ENCODE assay signal across 8 cellular contexts in genomic region chr2:27356056-27356381, GRCh38. TPM values are rescaled to one million over a fixed set of nuclear protein-coding genes. Genes with fewer than 3 reads are reported as not detected.
DNase-seq lines count a peak whose midpoint lies in the region; ATAC-seq and TF ChIP-seq lines count a peak whose summit lies in the region.

No MANE protein-coding gene starts in this region.

- ATAC-seq in GM19452 (IDR thresholded peaks at IDR 0.05; ENCODE audit: unreplicated experiment) (peak; percentile 35), HG03520 (IDR thresholded peaks at IDR 0.05; ENCODE audit: unreplicated experiment) (peak; percentile 35), lung (ENCODE audit: insufficient read depth, low FRiP score) (peak; percentile 36)

- WGBS in lung, 2 donors: 0 to 1% methylated on average over 12 of the region's 12 CpGs
- 1 to 4% methylated on average over 6 to 9 of the region's 12 CpGs for WGBS in tibial nerve, 2 donors

- TF ChIP-seq EP300 in tibial nerve (IDR thresholded peaks at IDR 0.05): no peak

- H3K27me3 ChIP-seq in lung (ENCODE audit: control insufficient read depth, insufficient read depth) (no peaks in the 10 kb centered on the region), tibial nerve (no peaks in the 10 kb centered on the region)

- no peaks in the 10 kb centered on the region for H3K9me3 ChIP-seq in lung (ENCODE audit: control insufficient read depth in 2 of 2, insufficient read depth in 1 of 2, low read length in 1 of 2)
- H3K9me3 ChIP-seq in tibial nerve: no peaks in the 10 kb centered on the region

- peak overlapping the region; percentile 90 to 99 for H3K27ac ChIP-seq in lung (ENCODE audit: low read depth in 1 of 2, low read length in 1 of 2)
- peak overlapping the region in 3 of 4 donors; percentile 84 to 93 (median 91) for H3K27ac ChIP-seq in tibial nerve

- H3K36me3 ChIP-seq in lung (ENCODE audit: control insufficient read depth in 2 of 2, insufficient read depth in 2 of 2, low read length in 2 of 2) (no peaks in the 10 kb centered on the region), tibial nerve (no peaks in the 10 kb centered on the region)

- peak overlapping the region; percentile 96 for H3K27ac Mint-ChIP-seq in dendritic cell treated with granulocyte-macrophage colony-stimulating factor and Interleukin-4, amounts not matched to agents 40 ng/mL and 50 ng/mL, for 4 days

- TF ChIP-seq CTCF in lung (IDR thresholded peaks at IDR 0.05; ENCODE audit: control extremely low read depth, extremely low read depth) (no peak), tibial nerve (IDR thresholded peaks at IDR 0.05) (no peak)

- peak overlapping the region; percentile 97 for H3K4me3 Mint-ChIP-seq in dendritic cell treated with granulocyte-macrophage colony-stimulating factor and Interleukin-4, amounts not matched to agents 40 ng/mL and 50 ng/mL, for 4 days

- H3K4me1 ChIP-seq in lung (ENCODE audit: control insufficient read depth in 2 of 2, insufficient read depth in 2 of 2, low read length in 2 of 2): peaks cover 4% of the 10 kb centered on the region in 2 donors
- H3K4me1 ChIP-seq in tibial nerve: peaks cover 0 to 54% (median 18%) of the 10 kb centered on the region in 4 donors

- no peaks in the 10 kb centered on the region for H3K27me3 Mint-ChIP-seq in dendritic cell treated with granulocyte-macrophage colony-stimulating factor and Interleukin-4, amounts not matched to agents 40 ng/mL and 50 ng/mL, for 4 days

- H3K4me3 ChIP-seq in lung (peak overlapping the region; percentile 81), tibial nerve (peak overlapping the region; percentile 76 to 88 (median 82))

- H3K4me1 Mint-ChIP-seq in dendritic cell treated with granulocyte-macrophage colony-stimulating factor and Interleukin-4, amounts not matched to agents 40 ng/mL and 50 ng/mL, for 4 days (ENCODE audit: low read depth): peaks cover 46% of the 10 kb centered on the region

- TF ChIP-seq POLR2A in tibial nerve (IDR thresholded peaks at IDR 0.05): no peak

- DNase-seq in Daoy (ENCODE audit: low read depth) (peak; percentile 64), SHP77 treated with DMSO at 0.1 percent for 48 hours (lab: John Stamatoyannopoulos, UW) (peak; percentile 49), lung (ENCODE audit: low spot score) (peak; percentile 54), tibial nerve (ENCODE audit: low spot score in 2 of 2) (no peak), ecto neural progenitor cell (ENCODE audit: low spot score) (no peak)

- H3K36me3 Mint-ChIP-seq in dendritic cell treated with granulocyte-macrophage colony-stimulating factor and Interleukin-4, amounts not matched to agents 40 ng/mL and 50 ng/mL, for 4 days (ENCODE audit: low read depth): peaks cover 47% of the 10 kb centered on the region

- H3K9me3 Mint-ChIP-seq in dendritic cell treated with granulocyte-macrophage colony-stimulating factor and Interleukin-4, amounts not matched to agents 40 ng/mL and 50 ng/mL, for 4 days: no peaks in the 10 kb centered on the region

- intact Hi-C loops in dendritic cell treated with granulocyte-macrophage colony-stimulating factor and Interleukin-4, amounts not matched to agents 40 ng/mL and 50 ng/mL, for 4 days (cut with micrococcal nuclease): loop anchor here (1.0 to 10.0 kb wide), 4 partner anchors 14 to 141 kb away; partner anchors contain the start of genes ATRAID, CAD, EIF2B4 and MPV17

RNA-seq across cellular contexts. Expression of gene GTF3C2, which starts 0.5 kb away (rescaled TPM):
- total RNA-seq in Daoy (2014; rRNA removed; shearing (Covaris generic)): 36.6 and 49.1 TPM in 2 replicates
- total RNA-seq in lung (10 to 100 TPM; 46.4 to 61.8 TPM), tibial nerve (10 to 100 TPM; 38.9 to 54.0 (median 46.0) TPM)
- 10 to 100 TPM; 28.7 to 41.0 TPM for polyA plus RNA-seq in lung

RNA-seq across cellular contexts. Expression of gene EIF2B4, which starts 14.1 kb away (rescaled TPM):
- 40.3 and 49.1 TPM in 2 replicates for total RNA-seq in Daoy (2014; rRNA removed; shearing (Covaris generic))
- total RNA-seq in lung (10 to 100 TPM; 19.6 to 37.3 TPM), tibial nerve (10 to 100 TPM; 43.3 to 69.0 (median 59.8) TPM)
- polyA plus RNA-seq in lung: 10 to 100 TPM; 37.3 to 55.4 TPM

RNA-seq across cellular contexts. Expression of gene SNX17, which starts 14.4 kb away (rescaled TPM):
- 107 and 126 TPM in 2 replicates for total RNA-seq in Daoy (2014; rRNA removed; shearing (Covaris generic))
- 100 to 1,000 TPM in 1 of 2 donors, 10 to 100 TPM in 1; 65.8 to 129 TPM for total RNA-seq in lung
- 100 to 1,000 TPM in 1 of 2 donors, 10 to 100 TPM in 1; 68.4 to 123 TPM for polyA plus RNA-seq in lung
- 10 to 100 TPM; 71.6 to 97.7 (median 90.8) TPM for total RNA-seq in tibial nerve

RNA-seq across cellular contexts. Expression of gene ZNF513, which starts 24.5 kb away (rescaled TPM):
- total RNA-seq in Daoy (2014; rRNA removed; shearing (Covaris generic)): 4.0 and 5.5 TPM in 2 replicates
- total RNA-seq in lung (10 to 100 TPM in 1 of 2 donors, 1 to 10 TPM in 1; 8.0 to 21.1 TPM), tibial nerve (10 to 100 TPM; 12.9 to 16.8 (median 14.4) TPM)
- 10 to 100 TPM; 21.6 to 22.2 TPM for polyA plus RNA-seq in lung

RNA-seq across cellular contexts. Expression of gene MPV17, which starts 33.1 kb away (rescaled TPM):
- 58.5 and 62.8 TPM in 2 replicates for total RNA-seq in Daoy (2014; rRNA removed; shearing (Covaris generic))
- total RNA-seq in lung (100 to 1,000 TPM in 1 of 2 donors, 10 to 100 TPM in 1; 42.1 to 103 TPM), tibial nerve (100 to 1,000 TPM in 1 of 4 donors, 10 to 100 TPM in 3; 68.4 to 105 (median 87.3) TPM)
- polyA plus RNA-seq in lung: 100 to 1,000 TPM in 1 of 2 donors, 10 to 100 TPM in 1; 94.5 to 224 TPM

Comparison
In these comparisons a context has a peak if more than half of its experiments do, and no peak if none do; other contexts are left out.
1. DNase-seq: peak in Daoy (single experiment), SHP77 treated with DMSO at 0.1 percent for 48 hours (single experiment) and lung (single experiment); none in tibial nerve (0 of 2) and ecto neural progenitor cell (single experiment).
2. Peak in every context shown above with its lines, with median percentiles within 50 percentile points of each other: ATAC-seq.